In the genomic region with DNA sequence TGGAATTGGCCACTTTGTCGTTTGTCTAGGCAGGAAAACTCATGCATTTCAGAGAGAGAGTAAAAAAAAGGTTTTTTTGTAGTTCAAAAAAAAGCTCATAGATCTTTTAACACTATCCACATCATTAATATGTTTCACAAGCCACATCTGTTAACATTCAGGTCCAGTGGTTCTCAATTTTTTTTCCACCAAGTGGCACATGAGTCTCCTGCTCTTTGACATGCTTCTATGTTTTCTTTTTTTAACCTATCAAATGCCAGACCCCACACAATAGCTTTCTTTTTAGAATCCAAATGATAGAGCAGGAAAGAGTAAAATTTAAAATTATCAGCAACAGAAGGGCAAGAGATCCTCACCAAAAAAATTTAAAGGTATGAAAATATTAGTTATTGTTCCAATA, we compare ENCODE assay signal across 16 cellular contexts.
"Had no signal": no experiment of that assay in that cellular context is flagged by ENCODE, and none has a peak within 500 bp of the region (broad histone marks: within the 10 kb centered on the region; RNA-seq: fewer than 3 reads in every experiment).

No MANE protein-coding gene starts in this region.

- H3K79me2 ChIP-seq: hepatocyte had no signal

- H3K36me3 ChIP-seq: brain microvascular endothelial cell, WERI-Rb-1 had no signal

- H3K4me3 ChIP-seq: hepatocyte, upper lobe of right lung had no signal

- H3K9me3 Mint-ChIP-seq: activated naive CD8-positive, alpha-beta T cell treated with anti-CD3 and anti-CD28 coated beads, Interleukin-2, amount 10 ng/mL, durations not matched to agents 7 days and 5 days; naive thymus-derived CD8-positive, alpha-beta T cell; stimulated activated naive CD8-positive, alpha-beta T cell treated with anti-CD3 and anti-CD28 coated beads, Interleukin-15, amount 100 ng/mL, for 72 hours had no signal

- H3K4me3 Mint-ChIP-seq: activated naive CD8-positive, alpha-beta T cell treated with anti-CD3 and anti-CD28 coated beads, Interleukin-2, amount 10 ng/mL, durations not matched to agents 7 days and 5 days; naive thymus-derived CD8-positive, alpha-beta T cell; stimulated activated naive CD8-positive, alpha-beta T cell treated with anti-CD3 and anti-CD28 coated beads, Interleukin-15, amount 100 ng/mL, for 72 hours had no signal

- H3K27me3 ChIP-seq: brain microvascular endothelial cell, hepatocyte, neutrophil, upper lobe of right lung had no signal

- H3K9me3 ChIP-seq: neutrophil, upper lobe of right lung had no signal

- H3K27ac ChIP-seq: neutrophil, upper lobe of right lung, WERI-Rb-1 had no signal

- H2AFZ ChIP-seq: hepatocyte had no signal

- H3K27me3 Mint-ChIP-seq: activated naive CD8-positive, alpha-beta T cell treated with anti-CD3 and anti-CD28 coated beads, Interleukin-2, amount 10 ng/mL, durations not matched to agents 7 days and 5 days; naive thymus-derived CD8-positive, alpha-beta T cell; stimulated activated naive CD8-positive, alpha-beta T cell treated with anti-CD3 and anti-CD28 coated beads, Interleukin-15, amount 100 ng/mL, for 72 hours had no signal

- H3K27ac Mint-ChIP-seq: activated naive CD8-positive, alpha-beta T cell treated with anti-CD3 and anti-CD28 coated beads, Interleukin-2, amount 10 ng/mL, durations not matched to agents 7 days and 5 days; stimulated activated naive CD8-positive, alpha-beta T cell treated with anti-CD3 and anti-CD28 coated beads, Interleukin-15, amount 100 ng/mL, for 72 hours had no signal

- DNase-seq: activated CD4-positive, alpha-beta T cell treated with anti-CD3 and anti-CD28 coated beads for 1 hour; activated gamma-delta T cell; activated naive CD8-positive, alpha-beta T cell treated with anti-CD3 and anti-CD28 coated beads, Interleukin-2, amount 10 ng/mL, durations not matched to agents 7 days and 5 days; brain microvascular endothelial cell; central memory CD4-positive, alpha-beta T cell; cortex of kidney; left cardiac atrium; mesendoderm; naive thymus-derived CD8-positive, alpha-beta T cell; stimulated activated CD4-positive, alpha-beta T cell treated with anti-CD3 and anti-CD28 coated beads, Interleukin-4, amount 100 ng/mL, for 1 hour; stimulated activated naive CD8-positive, alpha-beta T cell treated with anti-CD3 and anti-CD28 coated beads, Interleukin-15, amount 100 ng/mL, for 72 hours; T-helper 2 cell; upper lobe of right lung; WERI-Rb-1 had no signal

- ATAC-seq: naive thymus-derived CD8-positive, alpha-beta T cell; stimulated activated naive CD8-positive, alpha-beta T cell treated with anti-CD3 and anti-CD28 coated beads, Interleukin-15, amount 100 ng/mL, for 72 hours; upper lobe of right lung had no signal

- H3K4me1 Mint-ChIP-seq: activated naive CD8-positive, alpha-beta T cell treated with anti-CD3 and anti-CD28 coated beads, Interleukin-2, amount 10 ng/mL, durations not matched to agents 7 days and 5 days; stimulated activated naive CD8-positive, alpha-beta T cell treated with anti-CD3 and anti-CD28 coated beads, Interleukin-15, amount 100 ng/mL, for 72 hours had no signal
